Comparison of ENCODE assay signal across 14 cellular contexts in genomic region chr1:93839307-93839706, GRCh38. TPM values are rescaled to one million over a fixed set of nuclear protein-coding genes. Genes with fewer than 3 reads are reported as not detected.
DNase-seq lines count a peak whose midpoint lies in the region; ATAC-seq and TF ChIP-seq lines count a peak whose summit lies in the region.
"Had no signal": no experiment of that assay in that cellular context is flagged by ENCODE, and none has a peak within 500 bp of the region (broad histone marks: within the 10 kb centered on the region; RNA-seq: fewer than 3 reads in every experiment).

No MANE protein-coding gene starts in this region.

- H3K27ac ChIP-seq in ascending aorta = no peak overlapping the region
- H3K27ac ChIP-seq: hepatocyte had no signal

- H3K27ac Mint-ChIP-seq in activated CD4-positive, alpha-beta memory T cell treated with anti-CD3 and anti-CD28 coated beads for 36 hours = no peak overlapping the region
- no peak overlapping the region for H3K27ac Mint-ChIP-seq in activated CD4-positive, alpha-beta memory T cell treated with anti-CD3 and anti-CD28 coated beads, Interleukin-2, amount 10 ng/mL, durations not matched to agents 7 days and 5 days
- peak overlapping the region; percentile 35 for H3K27ac Mint-ChIP-seq in dendritic cell treated with granulocyte-macrophage colony-stimulating factor and Interleukin-4, amounts not matched to agents 40 ng/mL and 50 ng/mL, for 4 days
- H3K27ac Mint-ChIP-seq: type B pancreatic cell had no signal

- H3K36me3 ChIP-seq in ascending aorta = no peaks in the 10 kb centered on the region

- TF ChIP-seq CTCF in NB4 (IDR thresholded peaks at IDR 0.05; ENCODE audit: low read depth, low read length) (no peak), ascending aorta (IDR thresholded peaks at IDR 0.05) (no peak)

- POLR2A ChIA-PET in activated CD4-positive, alpha-beta memory T cell treated with anti-CD3 and anti-CD28 coated beads for 36 hours (lab: Charles Lee) = interaction anchor here (0.6 kb wide), 1 partner anchor 226 kb away, joined by 3 read pairs; no protein-coding TSS in a partner anchor
- POLR2A ChIA-PET in activated CD4-positive, alpha-beta memory T cell treated with anti-CD3 and anti-CD28 coated beads, Interleukin-2, amount 10 ng/mL, durations not matched to agents 7 days and 5 days (lab: Charles Lee) = no interaction called here

- peaks cover 1% of the 10 kb centered on the region for H3K4me1 Mint-ChIP-seq in activated CD4-positive, alpha-beta memory T cell treated with anti-CD3 and anti-CD28 coated beads for 36 hours (ENCODE audit: low read depth)
- peaks cover 2% of the 10 kb centered on the region for H3K4me1 Mint-ChIP-seq in activated CD4-positive, alpha-beta memory T cell treated with anti-CD3 and anti-CD28 coated beads, Interleukin-2, amount 10 ng/mL, durations not matched to agents 7 days and 5 days
- peaks cover 26% of the 10 kb centered on the region for H3K4me1 Mint-ChIP-seq in dendritic cell treated with granulocyte-macrophage colony-stimulating factor and Interleukin-4, amounts not matched to agents 40 ng/mL and 50 ng/mL, for 4 days (ENCODE audit: low read depth)

- no peak for ATAC-seq in HG03354 (IDR thresholded peaks at IDR 0.05; ENCODE audit: poor library complexity, severe bottlenecking, unreplicated experiment)

- peaks cover under 1% of the 10 kb centered on the region for H3K9me3 Mint-ChIP-seq in activated CD4-positive, alpha-beta memory T cell treated with anti-CD3 and anti-CD28 coated beads for 36 hours
- peaks cover 4% of the 10 kb centered on the region for H3K9me3 Mint-ChIP-seq in activated CD4-positive, alpha-beta memory T cell treated with anti-CD3 and anti-CD28 coated beads, Interleukin-2, amount 10 ng/mL, durations not matched to agents 7 days and 5 days
- H3K9me3 Mint-ChIP-seq in dendritic cell treated with granulocyte-macrophage colony-stimulating factor and Interleukin-4, amounts not matched to agents 40 ng/mL and 50 ng/mL, for 4 days = peaks cover 21% of the 10 kb centered on the region

- H3K4me1 ChIP-seq in ascending aorta = peaks cover 0 to 4% of the 10 kb centered on the region in 2 donors

- intact Hi-C loops in activated CD4-positive, alpha-beta memory T cell treated with anti-CD3 and anti-CD28 coated beads for 36 hours (cut with micrococcal nuclease) = no loop called here
- intact Hi-C loops in dendritic cell treated with granulocyte-macrophage colony-stimulating factor and Interleukin-4, amounts not matched to agents 40 ng/mL and 50 ng/mL, for 4 days (cut with micrococcal nuclease) = no loop called here
- intact Hi-C loops in ascending aorta (cut with DNase I) = no loop called here

- no peak overlapping the region for H3K4me3 ChIP-seq in NB4 (ENCODE audit: low read depth, low read length)
- H3K4me3 ChIP-seq in ascending aorta = no peak overlapping the region
- H3K4me3 ChIP-seq: hepatocyte had no signal

- no peak for TF ChIP-seq POLR2A in NB4 (IDR thresholded peaks at IDR 0.05; ENCODE audit: extremely low read depth, insufficient read length)

- no peaks in the 10 kb centered on the region for H3K27me3 ChIP-seq in ascending aorta
- H3K27me3 ChIP-seq: hepatocyte had no signal

- H3K36me3 Mint-ChIP-seq in activated CD4-positive, alpha-beta memory T cell treated with anti-CD3 and anti-CD28 coated beads for 36 hours = no peaks in the 10 kb centered on the region
- peaks cover 1% of the 10 kb centered on the region for H3K36me3 Mint-ChIP-seq in activated CD4-positive, alpha-beta memory T cell treated with anti-CD3 and anti-CD28 coated beads, Interleukin-2, amount 10 ng/mL, durations not matched to agents 7 days and 5 days (ENCODE audit: low read depth)
- peaks cover 6% of the 10 kb centered on the region for H3K36me3 Mint-ChIP-seq in dendritic cell treated with granulocyte-macrophage colony-stimulating factor and Interleukin-4, amounts not matched to agents 40 ng/mL and 50 ng/mL, for 4 days (ENCODE audit: low read depth)

- no peaks in the 10 kb centered on the region for H3K9me3 ChIP-seq in ascending aorta

- DNase-seq in activated CD4-positive, alpha-beta memory T cell treated with anti-CD3 and anti-CD28 coated beads for 36 hours = peak; percentile 23
- no peak for DNase-seq in activated CD4-positive, alpha-beta memory T cell treated with anti-CD3 and anti-CD28 coated beads, Interleukin-2, amount 10 ng/mL, durations not matched to agents 7 days and 5 days
- DNase-seq in NB4 (ENCODE audit: low read depth) (peak; percentile 18), renal cortical epithelial cell (ENCODE audit: low read depth) (peak; percentile 81), ascending aorta (ENCODE audit: low spot score in 2 of 2) (no peak), dermis blood vessel endothelial cell (no peak)
- DNase-seq: activated T-cell treated with anti-CD3 and anti-CD28 coated beads, Interleukin-2, amount 50 U/mL, for 48 hours; MM.1S; NCI-H82; T-helper 9 cell had no signal

- CTCF ChIA-PET in activated CD4-positive, alpha-beta memory T cell treated with anti-CD3 and anti-CD28 coated beads for 36 hours (lab: Charles Lee) = interaction anchor here (0.9 to 8.0 kb wide), 2 partner anchors 25 to 210 kb away, joined by 3 to 159 read pairs; no protein-coding TSS in a partner anchor
- CTCF ChIA-PET in activated CD4-positive, alpha-beta memory T cell treated with anti-CD3 and anti-CD28 coated beads, Interleukin-2, amount 10 ng/mL, durations not matched to agents 7 days and 5 days (lab: Charles Lee) = interaction anchor here (1.3 to 2.7 kb wide), 3 partner anchors 26 to 209 kb away, joined by 3 to 12 read pairs (median 12); no protein-coding TSS in a partner anchor

- no peaks in the 10 kb centered on the region for H3K27me3 Mint-ChIP-seq in activated CD4-positive, alpha-beta memory T cell treated with anti-CD3 and anti-CD28 coated beads for 36 hours
- peaks cover 8% of the 10 kb centered on the region for H3K27me3 Mint-ChIP-seq in activated CD4-positive, alpha-beta memory T cell treated with anti-CD3 and anti-CD28 coated beads, Interleukin-2, amount 10 ng/mL, durations not matched to agents 7 days and 5 days
- no peaks in the 10 kb centered on the region for H3K27me3 Mint-ChIP-seq in dendritic cell treated with granulocyte-macrophage colony-stimulating factor and Interleukin-4, amounts not matched to agents 40 ng/mL and 50 ng/mL, for 4 days
- H3K27me3 Mint-ChIP-seq: type B pancreatic cell had no signal

- no peak overlapping the region for H3K4me3 Mint-ChIP-seq in activated CD4-positive, alpha-beta memory T cell treated with anti-CD3 and anti-CD28 coated beads for 36 hours
- no peak overlapping the region for H3K4me3 Mint-ChIP-seq in activated CD4-positive, alpha-beta memory T cell treated with anti-CD3 and anti-CD28 coated beads, Interleukin-2, amount 10 ng/mL, durations not matched to agents 7 days and 5 days
- H3K4me3 Mint-ChIP-seq in dendritic cell treated with granulocyte-macrophage colony-stimulating factor and Interleukin-4, amounts not matched to agents 40 ng/mL and 50 ng/mL, for 4 days = no peak overlapping the region
- H3K4me3 Mint-ChIP-seq: type B pancreatic cell had no signal

RNA-seq across cellular contexts. Expression of gene DNTTIP2, which starts 39.7 kb away (rescaled TPM):
- total RNA-seq in activated CD4-positive, alpha-beta memory T cell treated with anti-CD3 and anti-CD28 coated beads for 36 hours = 10 to 100 TPM; 84.4 to 91.1 TPM
- 10 to 100 TPM; 65.2 to 66.6 TPM for total RNA-seq in activated CD4-positive, alpha-beta memory T cell treated with anti-CD3 and anti-CD28 coated beads, Interleukin-2, amount 10 ng/mL, durations not matched to agents 7 days and 5 days
- total RNA-seq in renal cortical epithelial cell (48.6 and 51.7 TPM in 2 replicates), ascending aorta (27.1 TPM), dermis blood vessel endothelial cell (33.2 and 40.4 TPM in 2 replicates)

Comparison
In these comparisons a context has a peak if more than half of its experiments do, and no peak if none do; other contexts are left out.
1. DNase-seq: peak in activated CD4-positive, alpha-beta memory T cell treated with anti-CD3 and anti-CD28 coated beads for 36 hours (single experiment), NB4 (single experiment) and renal cortical epithelial cell (single experiment); none in activated CD4-positive, alpha-beta memory T cell treated with anti-CD3 and anti-CD28 coated beads, Interleukin-2, amount 10 ng/mL, durations not matched to agents 7 days and 5 days (single experiment), ascending aorta (0 of 2) and dermis blood vessel endothelial cell (single experiment).